In genomic region chr15:51970132-51970817, GRCh38 we compare ENCODE assay signal across 9 cellular contexts. TPM values are rescaled to one million over a fixed set of nuclear protein-coding genes. Genes with fewer than 3 reads are reported as not detected.
DNase-seq lines count a peak whose midpoint lies in the region; ATAC-seq, FAIRE-seq and TF ChIP-seq lines count a peak whose summit lies in the region.
"Had no signal": no experiment of that assay in that cellular context is flagged by ENCODE, and none has a peak within 500 bp of the region (broad histone marks: within the 10 kb centered on the region; RNA-seq: fewer than 3 reads in every experiment).

No MANE protein-coding gene starts in this region.

- no peaks in the 10 kb centered on the region for H3K27me3 ChIP-seq in BLaER1 treated with 17β-estradiol and CSF1 and Interleukin-3, amounts not matched to agents 10 nM and 100 nM
- H3K27me3 ChIP-seq in HUES64 (ENCODE audit: insufficient read depth, low read length), result no peaks in the 10 kb centered on the region

- FAIRE-seq in HTR-8/SVneo (lab: Jason Lieb, UNC), result no peak

- no peak for DNase-seq in astrocyte of the spinal cord (ENCODE audit: low read depth, low spot score)
- no peak for DNase-seq in NCI-H1048 (lab: John Stamatoyannopoulos, UW)
- no peak for DNase-seq in HTR-8/SVneo (ENCODE audit: insufficient read length, low spot score)
- DNase-seq: NCI-H2081 treated with DMSO at 0.1 percent for 48 hours had no signal

- H3K27ac ChIP-seq in BLaER1 treated with 17β-estradiol and CSF1 and Interleukin-3, amounts not matched to agents 10 nM and 100 nM, result peak overlapping the region in 8 of 11 experiments; percentile 83 to 98 (median 94); a peak in 13 of 22 replicates
- H3K27ac ChIP-seq in HUES64 (ENCODE audit: low read depth, low read length) (no peak overlapping the region), mesodermal cell (ENCODE audit: low read depth, low read length, severe bottlenecking) (no peak overlapping the region)

- H4K20me1 ChIP-seq in BLaER1 treated with 17β-estradiol and CSF1 and Interleukin-3, amounts not matched to agents 10 nM and 100 nM, result peaks cover 0 to 55% (median 20%) of the 10 kb centered on the region in 11 experiments; a peak in 10 of 22 replicates

- peaks cover 15 to 22% (median 19%) of the 10 kb centered on the region in 10 experiments for H3K4me1 ChIP-seq in BLaER1 treated with 17β-estradiol and CSF1 and Interleukin-3, amounts not matched to agents 10 nM and 100 nM
- H3K4me1 ChIP-seq in HUES64 (ENCODE audit: insufficient read depth, low read length) (no peaks in the 10 kb centered on the region), mesodermal cell (ENCODE audit: control insufficient read depth, insufficient read depth, low read length, poor library complexity, severe bottlenecking) (no peaks in the 10 kb centered on the region)

- peak overlapping the region; percentile 77 to 99 (median 85) for H3K4me2 ChIP-seq in BLaER1 treated with 17β-estradiol and CSF1 and Interleukin-3, amounts not matched to agents 10 nM and 100 nM

- no peak for ATAC-seq in HG03139 (IDR thresholded peaks at IDR 0.05; ENCODE audit: unreplicated experiment)
- ATAC-seq in GM19351 (IDR thresholded peaks at IDR 0.05; ENCODE audit: unreplicated experiment), result no peak

- H3K9me3 ChIP-seq in BLaER1 treated with 17β-estradiol and CSF1 and Interleukin-3, amounts not matched to agents 10 nM and 100 nM (replicated peaks in 1 of 11), result peaks cover 18 to 32% (median 28%) of the 10 kb centered on the region in 11 experiments
- H3K9me3 ChIP-seq in HUES64 (ENCODE audit: insufficient read depth, low read depth, low read length) (no peaks in the 10 kb centered on the region), mesodermal cell (ENCODE audit: control insufficient read depth, low read length) (peaks cover 4% of the 10 kb centered on the region)

- in situ Hi-C loops in astrocyte of the spinal cord (cut with HindIII; ENCODE audit: low sequenced_read_pairs), result no loop called here

- H3K4me3 ChIP-seq in BLaER1 treated with 17β-estradiol and CSF1 and Interleukin-3, amounts not matched to agents 10 nM and 100 nM, result peak overlapping the region; percentile 65 to 92 (median 88)
- peak overlapping the region; percentile 93 for H3K4me3 ChIP-seq in HUES64 (ENCODE audit: low read length)
- peak overlapping the region; percentile 85 for H3K4me3 ChIP-seq in astrocyte of the spinal cord (ENCODE audit: low read depth, low read length)
- H3K4me3 ChIP-seq in mesodermal cell (ENCODE audit: extremely low read depth, insufficient read depth, low read length, poor library complexity, severe bottlenecking), result peak overlapping the region; percentile 94

- no peak for TF ChIP-seq CTCF in astrocyte of the spinal cord (IDR thresholded peaks at IDR 0.05; ENCODE audit: low read depth, low read length)

- H3K9ac ChIP-seq in BLaER1 treated with 17β-estradiol and CSF1 and Interleukin-3, amounts not matched to agents 10 nM and 100 nM, result peak overlapping the region; percentile 83 to 97 (median 92)
- H3K9ac ChIP-seq in HUES64 (ENCODE audit: low read depth, low read length), result peak overlapping the region; percentile 92

- peaks cover 30 to 43% (median 39%) of the 10 kb centered on the region in 11 experiments for H3K36me3 ChIP-seq in BLaER1 treated with 17β-estradiol and CSF1 and Interleukin-3, amounts not matched to agents 10 nM and 100 nM
- H3K36me3 ChIP-seq in HUES64 (ENCODE audit: insufficient read depth, low read length), result peaks cover 11% of the 10 kb centered on the region
- H3K36me3 ChIP-seq in mesodermal cell (ENCODE audit: control insufficient read depth, insufficient read depth, low read length), result peaks cover 18% of the 10 kb centered on the region

- WGBS in HUES64, result 90% methylated on average over 4 of the region's 4 CpGs
- 68 to 70% methylated on average over 2 of the region's 4 CpGs for WGBS in mesodermal cell (ENCODE audit: insufficient coverage in 2 of 2), 2 experiments

RNA-seq across cellular contexts. Expression of gene LEO1, which starts 1.3 kb away (rescaled TPM):
- polyA plus RNA-seq in HUES64 (2013, experiment 1 of 2), result 29.1 TPM
- 32.4 TPM for polyA plus RNA-seq in HUES64 (2013, experiment 2 of 2)
- 26.8 TPM for polyA plus RNA-seq in mesodermal cell (2013, experiment 1 of 2)
- polyA plus RNA-seq in mesodermal cell (2013, experiment 2 of 2), result 30.6 TPM

RNA-seq across cellular contexts. Expression of gene MAPK6, which starts 48.7 kb away (rescaled TPM):
- 81.0 TPM for polyA plus RNA-seq in HUES64 (2013, experiment 1 of 2)
- 78.5 TPM for polyA plus RNA-seq in HUES64 (2013, experiment 2 of 2)
- polyA plus RNA-seq in mesodermal cell (2013, experiment 1 of 2), result 81.1 TPM
- polyA plus RNA-seq in mesodermal cell (2013, experiment 2 of 2), result 80.0 TPM

Comparison
In these comparisons a context has a peak if more than half of its experiments do, and no peak if none do; other contexts are left out.
1. H3K27ac ChIP-seq: peak in BLaER1 treated with 17β-estradiol and CSF1 and Interleukin-3, amounts not matched to agents 10 nM and 100 nM (8 of 11); none in HUES64 (single experiment) and mesodermal cell (single experiment).
2. Peak in every context shown above with its lines, with median percentiles within 50 percentile points of each other: H3K4me3 ChIP-seq.